ENCODE assay signal across 8 cellular contexts in genomic region chr10:58414270-58415041, GRCh38. TPM values are rescaled to one million over a fixed set of nuclear protein-coding genes. Genes with fewer than 3 reads are reported as not detected.
DNase-seq lines count a peak whose midpoint lies in the region; ATAC-seq and TF ChIP-seq lines count a peak whose summit lies in the region.

No MANE protein-coding gene starts in this region.

- H3K4ac ChIP-seq in IMR-90 (ENCODE audit: low read depth, low read length): peak overlapping the region; percentile 77; the same call in 1 of the 2 replicates

- DNase-seq in AG09319 (ENCODE audit: extremely low read depth, low read depth) (peak; percentile 51), IMR-90 (peak; percentile 80), body of pancreas (peak in 2 of 4 donors; percentile 15 to 39), left kidney (ENCODE audit: low read depth, low spot score) (peak; percentile 73), NCI-H1105 treated with DMSO at 0.1 percent for 48 hours (lab: John Stamatoyannopoulos, UW) (no peak)
- no peak for DNase-seq in NK-92 treated with Interleukin-12 subunit alpha and Interleukin-12 subunit beta, amount 100 ng/mL, for 24 hours (lab: John Stamatoyannopoulos, UW)

- peak overlapping the region; percentile 85 for H2AFZ ChIP-seq in IMR-90 (replicated peaks; ENCODE audit: low read length, poor library complexity)

- POLR2A ChIA-PET in IMR-90 (lab: Charles Lee; ENCODE audit: unreplicated experiment): no interaction called here

- H3K27me3 ChIP-seq in IMR-90 (ENCODE audit: control insufficient read depth, insufficient read depth, low read length): no peaks in the 10 kb centered on the region
- H3K27me3 ChIP-seq in body of pancreas: no peaks in the 10 kb centered on the region

- H3K23ac ChIP-seq in IMR-90 (ENCODE audit: low read depth, low read length): no peak overlapping the region

- H2AK9ac ChIP-seq in IMR-90 (replicated peaks; ENCODE audit: low read depth, low read length, poor library complexity): peak overlapping the region; percentile 17

- no peak overlapping the region for H3K4me3 ChIP-seq in IMR-90 (ENCODE audit: insufficient read depth, low read depth, low read length)
- H3K4me3 ChIP-seq in body of pancreas: no peak overlapping the region

- intact Hi-C loops in IMR-90 (cut with micrococcal nuclease) (loop anchor here (1.0 to 5.0 kb wide), 7 partner anchors 99 to 820 kb away; no protein-coding TSS in a partner anchor), body of pancreas (cut with DNase I) (no loop called here)

- dilution Hi-C loops in IMR-90 (cut with HindIII; ENCODE audit: low sequenced_read_pairs, unreplicated experiment): no loop called here

- peak overlapping the region; percentile 68 for H3K4me2 ChIP-seq in IMR-90 (ENCODE audit: low read depth, low read length)

- H3K27ac ChIP-seq in IMR-90 (ENCODE audit: insufficient read depth, low read length): no peak overlapping the region
- H3K27ac ChIP-seq in body of pancreas: peak overlapping the region in 2 of 4 donors; percentile 58 to 62

- H3K4me1 ChIP-seq in IMR-90 (ENCODE audit: control insufficient read depth, insufficient read depth, low read length) (peaks cover 5% of the 10 kb centered on the region), body of pancreas (peaks cover 13% of the 10 kb centered on the region)

- in situ Hi-C loops in IMR-90 (cut with MboI; ENCODE audit: low sequenced_read_pairs): loop anchor here (5.0 to 25.0 kb wide), 3 partner anchors 113 to 798 kb away; no protein-coding TSS in a partner anchor

- peak overlapping the region; percentile 88 for H2BK20ac ChIP-seq in IMR-90 (ENCODE audit: low read depth, low read length)

- peak overlapping the region; percentile 79 for H3K18ac ChIP-seq in IMR-90 (ENCODE audit: low read depth, low read length)

- H3K36me3 ChIP-seq in IMR-90 (ENCODE audit: control insufficient read depth, insufficient read depth, low read length) (no peaks in the 10 kb centered on the region), body of pancreas (replicated peaks in 1 of 2; ENCODE audit: insufficient read depth in 1 of 2, low read depth in 2 of 2) (no peaks in the 10 kb centered on the region)

- H2BK120ac ChIP-seq in IMR-90 (ENCODE audit: low read depth, low read length): peak overlapping the region; percentile 93

- TF ChIP-seq CTCF in AG09319 (IDR thresholded peaks at IDR 0.05; ENCODE audit: low read depth, low read length) (peak; percentile 53), IMR-90 (conservative IDR thresholded peaks at IDR 0.05; ENCODE audit: low read depth, low read length) (peak; percentile 78), body of pancreas (IDR thresholded peaks at IDR 0.05) (peak in 5 of 7 experiments; percentile 16 to 66 (median 56))

- TF ChIP-seq POLR2A in IMR-90 (IDR thresholded peaks at IDR 0.05; ENCODE audit: low read depth, low read length) (0 out of 2 replicates have a peak, but pooled peaks have one; percentile 32), body of pancreas (IDR thresholded peaks at IDR 0.05) (no peak)

- no peak overlapping the region for H2BK5ac ChIP-seq in IMR-90 (ENCODE audit: low read depth, low read length, poor library complexity, severe bottlenecking)

- H3K9me1 ChIP-seq in IMR-90 (ENCODE audit: insufficient read depth, low read length): peaks cover 3% of the 10 kb centered on the region

- H3K9ac ChIP-seq in IMR-90 (ENCODE audit: low read depth, low read length): no peak overlapping the region

- CTCF ChIA-PET in IMR-90 (lab: Yijun Ruan, JAX): interaction anchor here (0.6 to 2.0 kb wide), 13 partner anchors 36 to 409 kb away, joined by 3 to 11 read pairs (median 3); no protein-coding TSS in a partner anchor

- peak overlapping the region in 1 of 2 experiments; percentile 73; a peak in 2 of 4 replicates for H4K8ac ChIP-seq in IMR-90 (ENCODE audit: low read depth in 2 of 2, low read length in 2 of 2)

- no peaks in the 10 kb centered on the region for H4K20me1 ChIP-seq in IMR-90 (ENCODE audit: insufficient read depth, low read length)

- peak overlapping the region; percentile 65 for H4K91ac ChIP-seq in IMR-90 (ENCODE audit: insufficient read depth, low read depth, low read length)

- no peaks in the 10 kb centered on the region for H3K9me3 ChIP-seq in IMR-90 (ENCODE audit: control insufficient read depth, insufficient read depth, low read length)
- H3K9me3 ChIP-seq in body of pancreas: no peaks in the 10 kb centered on the region

- ATAC-seq in IMR-90 (ENCODE audit: low read depth) (peak; percentile 91), body of pancreas (peak; percentile 77), HG02852 (IDR thresholded peaks at IDR 0.05; ENCODE audit: unreplicated experiment) (no peak), esophagus mucosa (no peak)

- H3K56ac ChIP-seq in IMR-90 (ENCODE audit: extremely low read depth, insufficient read depth, low read length): no peak overlapping the region

- H2BK15ac ChIP-seq in IMR-90 (ENCODE audit: low read depth, low read length): peak overlapping the region; percentile 57; the same call in 2 of the 3 replicates

- H2AK5ac ChIP-seq in IMR-90 (ENCODE audit: low read depth, low read length): peak overlapping the region; percentile 14; the same call in 1 of the 2 replicates

- peak; percentile 93 for TF ChIP-seq RAD21 in IMR-90 (IDR thresholded peaks at IDR 0.05; ENCODE audit: low read length)

- no peaks in the 10 kb centered on the region for H3K79me1 ChIP-seq in IMR-90 (ENCODE audit: low read depth in 1 of 2, low read length in 2 of 2)

- no TSS peak for BruUV-seq in IMR-90 (replicated peaks; lab: Mats Ljungman, UMichigan)

- WGBS in IMR-90 (ENCODE audit: extremely low coverage in 2 of 2, insufficient read length in 1 of 2), 2 experiments: 14% methylated on average over 1 of the region's 5 CpGs; no CpG with 5 or more reads in 1 of the 2 experiments
- WGBS in body of pancreas, 2 donors: 28 to 35% methylated on average over 5 of the region's 5 CpGs

- peak overlapping the region; percentile 77 for H4K5ac ChIP-seq in IMR-90 (ENCODE audit: low read depth, low read length)

- peak overlapping the region; percentile 34; the same call in 1 of the 2 replicates for H3K14ac ChIP-seq in IMR-90 (replicated peaks; ENCODE audit: low read depth, low read length)

TF ChIP-seq in IMR-90, 13 proteins besides CTCF, POLR2A, EP300 and RAD21:
- TF ChIP-seq SMC3 (IDR thresholded peaks at IDR 0.05; ENCODE audit: low read depth, low read length) (peak; percentile 85), CHD1 (IDR thresholded peaks at IDR 0.05; ENCODE audit: low read depth, low read length) (no peak), MAFK (IDR thresholded peaks at IDR 0.05; ENCODE audit: low read depth, low read length) (no peak), RFX5 (IDR thresholded peaks at IDR 0.05; ENCODE audit: low read depth, low read length) (no peak)

RNA-seq across cellular contexts. Expression of gene TFAM, which starts 29.2 kb away (rescaled TPM):
- 16.7 and 26.1 TPM in 2 replicates for total RNA-seq in IMR-90 (2012; rRNA removed)
- 7.6 and 8.7 TPM in 2 replicates for polyA plus RNA-seq in IMR-90 (2012; rRNA removed)
- polyA plus RNA-seq in IMR-90 (2012; cell fraction: cytosol; rRNA removed): 4.7 and 10.8 TPM in 2 replicates
- 2.5 and 3.7 TPM in 2 replicates for polyA plus RNA-seq in IMR-90 (2012; cell fraction: nucleus; rRNA removed; ENCODE audit: low replicate concordance)
- total RNA-seq in body of pancreas: 10 to 100 TPM in 1 of 2 donors, 1 to 10 TPM in 1; 2.6 to 10.1 TPM
- 19.9 TPM for total RNA-seq in esophagus mucosa

Comparison
In these comparisons a context has a peak if more than half of its experiments do, and no peak if none do; other contexts are left out.
1. DNase-seq: peak in AG09319 (single experiment), IMR-90 (single experiment) and left kidney (single experiment); none in NK-92 treated with Interleukin-12 subunit alpha and Interleukin-12 subunit beta, amount 100 ng/mL, for 24 hours (single experiment) and NCI-H1105 treated with DMSO at 0.1 percent for 48 hours (single experiment).
2. ATAC-seq: peak in IMR-90 (single experiment) and body of pancreas (single experiment); none in HG02852 (single experiment) and esophagus mucosa (single experiment).
3. Peak in every context shown above with its lines, with median percentiles within 50 percentile points of each other: CTCF ChIP-seq.